ENCODE assay signal across 8 cellular contexts in genomic region chr11:59550842-59551650, GRCh38.
DNase-seq lines count a peak whose midpoint lies in the region; ATAC-seq and TF ChIP-seq lines count a peak whose summit lies in the region.

No MANE protein-coding gene starts in this region.

- H3K9me3 Mint-ChIP-seq in nephron progenitor cell = no peaks in the 10 kb centered on the region
- H3K9me3 Mint-ChIP-seq in stimulated activated naive CD8-positive, alpha-beta T cell treated with anti-CD3 and anti-CD28 coated beads, Interleukin-15, Interleukin-2, amounts not matched to agents 100 ng/mL and 50 ng/mL, for 24 hours = no peaks in the 10 kb centered on the region

- H3K4me3 ChIP-seq in KMS-11 (IDR thresholded peaks at IDR 0.05; ENCODE audit: insufficient read depth, low read depth, low read length) (no peak overlapping the region), fibroblast of pulmonary artery (replicated peaks; ENCODE audit: low read depth, low read length) (peak overlapping the region; percentile 65)

- no peaks in the 10 kb centered on the region for H3K36me3 Mint-ChIP-seq in nephron progenitor cell (ENCODE audit: low read depth)
- peaks cover 12% of the 10 kb centered on the region for H3K36me3 Mint-ChIP-seq in stimulated activated naive CD8-positive, alpha-beta T cell treated with anti-CD3 and anti-CD28 coated beads, Interleukin-15, Interleukin-2, amounts not matched to agents 100 ng/mL and 50 ng/mL, for 24 hours (ENCODE audit: low read depth)

- H4K20me1 ChIP-seq in KMS-11 (ENCODE audit: insufficient read depth) = no peaks in the 10 kb centered on the region

- TF ChIP-seq CTCF in KMS-11 (conservative IDR thresholded peaks at IDR 0.05; ENCODE audit: low read depth, low read length) (no peak), fibroblast of pulmonary artery (IDR thresholded peaks at IDR 0.05; ENCODE audit: low read length, missing control alignments) (no peak), nephron progenitor cell (IDR thresholded peaks at IDR 0.05) (no peak)

- H2AFZ ChIP-seq in KMS-11 (ENCODE audit: low read depth) = peak overlapping the region; percentile 35; the same call in 1 of the 2 replicates

- peaks cover 32% of the 10 kb centered on the region for H3K4me1 Mint-ChIP-seq in nephron progenitor cell
- H3K4me1 Mint-ChIP-seq in stimulated activated naive CD8-positive, alpha-beta T cell treated with anti-CD3 and anti-CD28 coated beads, Interleukin-15, Interleukin-2, amounts not matched to agents 100 ng/mL and 50 ng/mL, for 24 hours (ENCODE audit: low read depth) = peaks cover 40% of the 10 kb centered on the region

- H3K27me3 ChIP-seq in KMS-11 (ENCODE audit: insufficient read depth, low read depth) = no peaks in the 10 kb centered on the region

- peaks cover 22% of the 10 kb centered on the region for H3K4me1 ChIP-seq in KMS-11 (ENCODE audit: low read depth, poor library complexity, severe bottlenecking)

- H3K27me3 Mint-ChIP-seq in nephron progenitor cell (ENCODE audit: low read depth, poor library complexity) = peaks cover 25% of the 10 kb centered on the region
- H3K27me3 Mint-ChIP-seq in stimulated activated naive CD8-positive, alpha-beta T cell treated with anti-CD3 and anti-CD28 coated beads, Interleukin-15, Interleukin-2, amounts not matched to agents 100 ng/mL and 50 ng/mL, for 24 hours = peaks cover 13% of the 10 kb centered on the region

- H3K27ac ChIP-seq in KMS-11 = peak overlapping the region; percentile 82

- H3K36me3 ChIP-seq in KMS-11 (ENCODE audit: insufficient read depth) = no peaks in the 10 kb centered on the region

- H3K9ac ChIP-seq in KMS-11 = peak overlapping the region; percentile 61

- peak; percentile 37 for ATAC-seq in GM21576 (IDR thresholded peaks at IDR 0.05; ENCODE audit: unreplicated experiment)

- DNase-seq in CMK (ENCODE audit: low read depth) = peak; percentile 77
- peak; percentile 93 for DNase-seq in RKO (ENCODE audit: low spot score)
- DNase-seq in activated T-helper 1 cell treated with Interleukin-2 at 50 U/mL for 16 hours (ENCODE audit: low read depth) = peak; percentile 53
- DNase-seq in fibroblast of pulmonary artery (ENCODE audit: low read depth) = peak; percentile 93
- peak; percentile 79 for DNase-seq in nephron progenitor cell

- H3K4me2 ChIP-seq in KMS-11 = peak overlapping the region; percentile 55

- peak overlapping the region; percentile 83 for H3K4me3 Mint-ChIP-seq in nephron progenitor cell
- H3K4me3 Mint-ChIP-seq in stimulated activated naive CD8-positive, alpha-beta T cell treated with anti-CD3 and anti-CD28 coated beads, Interleukin-15, Interleukin-2, amounts not matched to agents 100 ng/mL and 50 ng/mL, for 24 hours = peak overlapping the region; percentile 87

- no peaks in the 10 kb centered on the region for H3K79me2 ChIP-seq in KMS-11 (ENCODE audit: insufficient read depth, low read depth)

- H3K27ac Mint-ChIP-seq in nephron progenitor cell = peak overlapping the region; percentile 88
- peak overlapping the region; percentile 96 for H3K27ac Mint-ChIP-seq in stimulated activated naive CD8-positive, alpha-beta T cell treated with anti-CD3 and anti-CD28 coated beads, Interleukin-15, Interleukin-2, amounts not matched to agents 100 ng/mL and 50 ng/mL, for 24 hours
